In the genomic region with DNA sequence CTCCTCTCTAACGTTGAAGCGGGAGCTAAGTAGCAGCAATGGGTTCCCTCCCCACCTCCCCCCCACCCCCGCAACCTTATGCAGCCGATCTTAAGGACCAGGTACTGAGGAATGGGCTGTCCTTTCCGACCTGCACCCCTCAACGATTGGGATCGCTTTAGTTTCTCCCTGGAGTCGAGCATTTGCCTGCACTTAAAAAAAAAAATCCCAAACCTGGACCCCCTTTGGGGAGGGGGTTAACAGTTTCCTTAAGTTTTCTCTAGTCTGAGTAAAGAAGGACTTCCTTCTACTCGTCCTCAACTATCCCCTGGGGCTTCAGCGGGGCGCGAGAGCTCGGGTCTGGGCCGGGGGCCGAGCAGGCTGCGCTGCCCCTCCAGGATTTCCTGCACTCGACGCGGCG, we compare ENCODE assay signal across 8 cellular contexts. TPM values are rescaled to one million over a fixed set of nuclear protein-coding genes. Genes with fewer than 3 reads are reported as not detected.
DNase-seq lines count a peak whose midpoint lies in the region; ATAC-seq and TF ChIP-seq lines count a peak whose summit lies in the region.

No MANE protein-coding gene starts in this region.

- intact Hi-C loops in CD4-positive, alpha-beta T cell (cut with DNase I, micrococcal nuclease): no loop called here
- intact Hi-C loops in IMR-90 (cut with micrococcal nuclease): no loop called here

- no peaks in the 10 kb centered on the region for H3K27me3 ChIP-seq in CD4-positive, alpha-beta T cell (ENCODE audit: control insufficient read depth, insufficient read depth, low read length)
- peaks cover 7% of the 10 kb centered on the region for H3K27me3 ChIP-seq in IMR-90 (ENCODE audit: control insufficient read depth, insufficient read depth, low read length)

- TF ChIP-seq RAD21 in IMR-90 (IDR thresholded peaks at IDR 0.05; ENCODE audit: low read length): no peak

- H3K56ac ChIP-seq in IMR-90 (ENCODE audit: extremely low read depth, insufficient read depth, low read length): no peak overlapping the region

- no peak overlapping the region for H4K91ac ChIP-seq in IMR-90 (ENCODE audit: insufficient read depth, low read depth, low read length)

- no peak overlapping the region for H2BK120ac ChIP-seq in IMR-90 (ENCODE audit: low read depth, low read length)

- no peak overlapping the region for H3K4me3 ChIP-seq in IMR-90 (ENCODE audit: insufficient read depth, low read depth, low read length)
- H3K4me3 ChIP-seq in coronary artery: peak overlapping the region; percentile 69

- H3K36me3 Mint-ChIP-seq in CD4-positive, alpha-beta T cell (ENCODE audit: low read depth): peaks cover 5% of the 10 kb centered on the region
- no peaks in the 10 kb centered on the region for H3K36me3 Mint-ChIP-seq in osteocyte (ENCODE audit: unreplicated experiment)

- no peak overlapping the region for H3K9ac ChIP-seq in IMR-90 (ENCODE audit: low read depth, low read length)

- H4K20me1 ChIP-seq in IMR-90 (ENCODE audit: insufficient read depth, low read length): no peaks in the 10 kb centered on the region

- H3K4ac ChIP-seq in IMR-90 (ENCODE audit: low read depth, low read length): no peak overlapping the region

- no peak overlapping the region for H3K14ac ChIP-seq in IMR-90 (replicated peaks; ENCODE audit: low read depth, low read length)

- H3K27me3 Mint-ChIP-seq in CD4-positive, alpha-beta T cell: peaks cover 4% of the 10 kb centered on the region
- H3K27me3 Mint-ChIP-seq in osteocyte (ENCODE audit: unreplicated experiment): no peaks in the 10 kb centered on the region

- H2BK5ac ChIP-seq in IMR-90 (ENCODE audit: low read depth, low read length, poor library complexity, severe bottlenecking): no peak overlapping the region

- H4K8ac ChIP-seq in IMR-90 (ENCODE audit: low read depth in 2 of 2, low read length in 2 of 2): peak overlapping the region in 1 of 2 experiments; percentile 39; a peak in 1 of 4 replicates

- no TSS peak for BruUV-seq in IMR-90 (replicated peaks; lab: Mats Ljungman, UMichigan)

- no peak overlapping the region for H3K4me2 ChIP-seq in IMR-90 (ENCODE audit: low read depth, low read length)

- no peak overlapping the region for H3K27ac ChIP-seq in CD4-positive, alpha-beta T cell (ENCODE audit: low read depth, low read length)
- H3K27ac ChIP-seq in IMR-90 (ENCODE audit: insufficient read depth, low read length) (no peak overlapping the region), coronary artery (peak overlapping the region in 1 of 2 donors; percentile 66)

- no peak overlapping the region for H3K18ac ChIP-seq in IMR-90 (ENCODE audit: low read depth, low read length)

- no peaks in the 10 kb centered on the region for H3K79me1 ChIP-seq in IMR-90 (ENCODE audit: low read depth in 1 of 2, low read length in 2 of 2)

- in situ Hi-C loops in IMR-90 (cut with MboI; ENCODE audit: low sequenced_read_pairs): no loop called here

- H2BK15ac ChIP-seq in IMR-90 (ENCODE audit: low read depth, low read length): no peak overlapping the region

- H3K27ac Mint-ChIP-seq in CD4-positive, alpha-beta T cell: peak overlapping the region; percentile 51
- no peak overlapping the region for H3K27ac Mint-ChIP-seq in osteocyte (ENCODE audit: unreplicated experiment)

- H3K36me3 ChIP-seq in IMR-90 (ENCODE audit: control insufficient read depth, insufficient read depth, low read length): no peaks in the 10 kb centered on the region

- no peak overlapping the region for H2AK5ac ChIP-seq in IMR-90 (ENCODE audit: low read depth, low read length)

- ATAC-seq in CD4-positive, alpha-beta T cell (ENCODE audit: poor library complexity): no peak
- ATAC-seq in IMR-90 (ENCODE audit: low read depth) (no peak), GM21786 (IDR thresholded peaks at IDR 0.05; ENCODE audit: unreplicated experiment) (no peak), GM18520 (IDR thresholded peaks at IDR 0.05; ENCODE audit: unreplicated experiment) (no peak)

- peaks cover 30% of the 10 kb centered on the region for H3K4me1 Mint-ChIP-seq in CD4-positive, alpha-beta T cell (ENCODE audit: low read depth)
- H3K4me1 Mint-ChIP-seq in osteocyte (ENCODE audit: unreplicated experiment): peaks cover 16% of the 10 kb centered on the region

- H3K9me3 Mint-ChIP-seq in CD4-positive, alpha-beta T cell: no peaks in the 10 kb centered on the region
- H3K9me3 Mint-ChIP-seq in osteocyte (ENCODE audit: unreplicated experiment): no peaks in the 10 kb centered on the region

- peak overlapping the region; percentile 91 for H2AFZ ChIP-seq in IMR-90 (replicated peaks; ENCODE audit: low read length, poor library complexity)

- H2AK9ac ChIP-seq in IMR-90 (replicated peaks; ENCODE audit: low read depth, low read length, poor library complexity): no peak overlapping the region

- peaks cover 6% of the 10 kb centered on the region; the same call in 1 of the 2 replicates for H3K4me1 ChIP-seq in IMR-90 (ENCODE audit: control insufficient read depth, insufficient read depth, low read length)

- CTCF ChIA-PET in CD4-positive, alpha-beta T cell (lab: Charles Lee): no interaction called here
- CTCF ChIA-PET in IMR-90 (lab: Yijun Ruan, JAX): no interaction called here

- H3K9me3 ChIP-seq in CD4-positive, alpha-beta T cell (ENCODE audit: control insufficient read depth, low read length): no peaks in the 10 kb centered on the region
- H3K9me3 ChIP-seq in IMR-90 (ENCODE audit: control insufficient read depth, insufficient read depth, low read length): no peaks in the 10 kb centered on the region

- DNase-seq in CD4-positive, alpha-beta T cell: no peak
- no peak for DNase-seq in IMR-90
- no peak for DNase-seq in coronary artery (ENCODE audit: low spot score)
- DNase-seq in osteocyte (ENCODE audit: extremely low spot score, unreplicated experiment): no peak
- DNase-seq in GF-D8 (lab: John Stamatoyannopoulos, UW): no peak
- DNase-seq in cerebellar cortex (ENCODE audit: low spot score): no peak

- dilution Hi-C loops in IMR-90 (cut with HindIII; ENCODE audit: low sequenced_read_pairs, unreplicated experiment): no loop called here

- H3K23ac ChIP-seq in IMR-90 (ENCODE audit: low read depth, low read length): no peak overlapping the region

- peak overlapping the region; percentile 68 for H3K4me3 Mint-ChIP-seq in CD4-positive, alpha-beta T cell
- peak overlapping the region; percentile 65 for H3K4me3 Mint-ChIP-seq in osteocyte (ENCODE audit: unreplicated experiment)

- no peak for TF ChIP-seq POLR2A in IMR-90 (IDR thresholded peaks at IDR 0.05; ENCODE audit: low read depth, low read length)

- H3K9me1 ChIP-seq in IMR-90 (ENCODE audit: insufficient read depth, low read length): no peaks in the 10 kb centered on the region

- no CpG with 5 or more reads among the region's 20 CpGs for WGBS in IMR-90 (ENCODE audit: extremely low coverage in 2 of 2, insufficient read length in 1 of 2), 2 experiments

- H2BK20ac ChIP-seq in IMR-90 (ENCODE audit: low read depth, low read length): no peak overlapping the region

- no peak overlapping the region for H4K5ac ChIP-seq in IMR-90 (ENCODE audit: low read depth, low read length)

- TF ChIP-seq CTCF in CD4-positive, alpha-beta T cell (IDR thresholded peaks at IDR 0.05): no peak
- no peak for TF ChIP-seq CTCF in IMR-90 (conservative IDR thresholded peaks at IDR 0.05; ENCODE audit: low read depth, low read length)
- no peak for TF ChIP-seq CTCF in coronary artery (IDR thresholded peaks at IDR 0.05)
- no peak for TF ChIP-seq CTCF in osteocyte (IDR thresholded peaks at IDR 0.05)

- POLR2A ChIA-PET in CD4-positive, alpha-beta T cell (lab: Charles Lee): interaction anchor here (1.9 kb wide), 1 partner anchor 25 kb away, joined by 7 read pairs; no protein-coding TSS in a partner anchor
- POLR2A ChIA-PET in IMR-90 (lab: Charles Lee; ENCODE audit: unreplicated experiment): no interaction called here

TF ChIP-seq in IMR-90, 13 proteins besides CTCF, POLR2A, EP300 and RAD21:
- TF ChIP-seq SMC3 (IDR thresholded peaks at IDR 0.05; ENCODE audit: low read depth, low read length) (no peak), RFX5 (IDR thresholded peaks at IDR 0.05; ENCODE audit: low read depth, low read length) (no peak), RCOR1 (IDR thresholded peaks at IDR 0.05; ENCODE audit: insufficient replicate concordance, low read length) (no peak), CHD1 (IDR thresholded peaks at IDR 0.05; ENCODE audit: low read depth, low read length) (no peak), MAFK (IDR thresholded peaks at IDR 0.05; ENCODE audit: low read depth, low read length) (no peak), MAZ (IDR thresholded peaks at IDR 0.05; ENCODE audit: borderline replicate concordance, low read depth, low read length) (no peak), FOS (IDR thresholded peaks at IDR 0.05; ENCODE audit: low read depth, low read length) (no peak), USF2 (IDR thresholded peaks at IDR 0.05; ENCODE audit: low read depth, low read length) (no peak)
- TF ChIP-seq, protein P1, sequence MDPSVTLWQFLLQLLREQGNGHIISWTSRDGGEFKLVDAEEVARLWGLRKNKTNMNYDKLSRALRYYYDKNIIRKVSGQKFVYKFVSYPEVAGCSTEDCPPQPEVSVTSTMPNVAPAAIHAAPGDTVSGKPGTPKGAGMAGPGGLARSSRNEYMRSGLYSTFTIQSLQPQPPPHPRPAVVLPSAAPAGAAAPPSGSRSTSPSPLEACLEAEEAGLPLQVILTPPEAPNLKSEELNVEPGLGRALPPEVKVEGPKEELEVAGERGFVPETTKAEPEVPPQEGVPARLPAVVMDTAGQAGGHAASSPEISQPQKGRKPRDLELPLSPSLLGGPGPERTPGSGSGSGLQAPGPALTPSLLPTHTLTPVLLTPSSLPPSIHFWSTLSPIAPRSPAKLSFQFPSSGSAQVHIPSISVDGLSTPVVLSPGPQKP (IDR thresholded peaks at IDR 0.05; ENCODE audit: borderline replicate concordance, low read depth, low read length): no peak

RNA-seq across cellular contexts. Expression of gene BCORL1, which starts 25.7 kb away (rescaled TPM):
- total RNA-seq in CD4-positive, alpha-beta T cell: 1 to 10 TPM; 3.4 to 3.5 TPM
- total RNA-seq in IMR-90 (2012; rRNA removed) (0.28 and 0.54 TPM in 2 replicates), osteocyte (22.9 and 24.6 TPM in 2 replicates)
- polyA plus RNA-seq in IMR-90 (2012; rRNA removed): 1.6 and 2.1 TPM in 2 replicates
- polyA plus RNA-seq in IMR-90 (2012; cell fraction: cytosol; rRNA removed): 1.1 and 1.4 TPM in 2 replicates
- 2.8 and 3.2 TPM in 2 replicates for polyA plus RNA-seq in IMR-90 (2012; cell fraction: nucleus; rRNA removed; ENCODE audit: low replicate concordance)

RNA-seq across cellular contexts. Expression of gene UTP14A, which starts 50.8 kb away (rescaled TPM):
- 1 to 10 TPM; 8.8 to 9.8 TPM for total RNA-seq in CD4-positive, alpha-beta T cell
- total RNA-seq in IMR-90 (2012; rRNA removed): 15.2 and 25.3 TPM in 2 replicates
- 11.7 and 13.8 TPM in 2 replicates for polyA plus RNA-seq in IMR-90 (2012; rRNA removed)
- 2.4 and 5.4 TPM in 2 replicates for polyA plus RNA-seq in IMR-90 (2012; cell fraction: cytosol; rRNA removed)
- polyA plus RNA-seq in IMR-90 (2012; cell fraction: nucleus; rRNA removed; ENCODE audit: low replicate concordance): 1.9 and 10.7 TPM in 2 replicates
- total RNA-seq in osteocyte: 20.7 and 20.8 TPM in 2 replicates
